18 cellular contexts compared by ENCODE assay signal in genomic region chr1:234289538-234290305, GRCh38.
DNase-seq lines count a peak whose midpoint lies in the region; ATAC-seq, FAIRE-seq and TF ChIP-seq lines count a peak whose summit lies in the region.
"Had no signal": no experiment of that assay in that cellular context is flagged by ENCODE, and none has a peak within 500 bp of the region (broad histone marks: within the 10 kb centered on the region; RNA-seq: fewer than 3 reads in every experiment).

No MANE protein-coding gene starts in this region.

- peaks cover 33% of the 10 kb centered on the region for H3K9me3 Mint-ChIP-seq in endodermal cell

- H3K27me3 Mint-ChIP-seq in endodermal cell (ENCODE audit: insufficient read depth), result no peaks in the 10 kb centered on the region

- WGBS in SK-N-SH (ENCODE audit: low lambda C conversion rate), result 73% methylated on average over 2 of the region's 2 CpGs
- WGBS in endodermal cell (ENCODE audit: insufficient coverage in 1 of 2, insufficient read length in 1 of 2), 2 experiments, result 79% methylated on average over 2 of the region's 2 CpGs; no CpG with 5 or more reads in 1 of the 2 experiments

- H4K20me1 ChIP-seq in SK-N-SH (ENCODE audit: insufficient read depth), result no peaks in the 10 kb centered on the region

- no peaks in the 10 kb centered on the region for H3K79me2 ChIP-seq in SK-N-SH (ENCODE audit: insufficient read depth)

- no peaks in the 10 kb centered on the region for H3K27me3 ChIP-seq in SK-N-SH (ENCODE audit: insufficient read depth)
- H3K27me3 ChIP-seq in endodermal cell (ENCODE audit: control insufficient read depth, insufficient read depth, low read length, poor library complexity, severe bottlenecking), result no peaks in the 10 kb centered on the region

- H3K36me3 ChIP-seq in SK-N-SH (replicated peaks in 1 of 2; ENCODE audit: control insufficient read depth in 1 of 2, insufficient read depth in 2 of 2, low read length in 1 of 2), result no peaks in the 10 kb centered on the region
- H3K36me3 ChIP-seq in endodermal cell (ENCODE audit: control insufficient read depth, insufficient read depth, low read length), result no peaks in the 10 kb centered on the region

- H3K9ac ChIP-seq in SK-N-SH (no peak overlapping the region), endodermal cell (ENCODE audit: extremely low read depth, low read length, poor library complexity, severe bottlenecking) (no peak overlapping the region)

- no peaks in the 10 kb centered on the region for H3K4me1 Mint-ChIP-seq in endodermal cell
- H3K4me1 Mint-ChIP-seq: CD4-positive, alpha-beta memory T cell had no signal

- peaks cover 33% of the 10 kb centered on the region for H3K36me3 Mint-ChIP-seq in endodermal cell (ENCODE audit: low read depth)

- H3K4me2 ChIP-seq in SK-N-SH, result no peak overlapping the region

- TF ChIP-seq EP300 in SK-N-SH (IDR thresholded peaks at IDR 0.05; ENCODE audit: borderline replicate concordance in 1 of 2, low read depth in 1 of 2, low read length in 1 of 2), result no peak

- TF ChIP-seq CTCF in SK-N-SH (IDR thresholded peaks at IDR 0.05), result no peak
- no peak for TF ChIP-seq CTCF in endodermal cell (conservative IDR thresholded peaks at IDR 0.05)

- H3K4me1 ChIP-seq in SK-N-SH (ENCODE audit: control insufficient read depth in 1 of 2, insufficient read depth in 2 of 2, low read depth in 1 of 2, low read length in 1 of 2), result no peaks in the 10 kb centered on the region
- H3K4me1 ChIP-seq in endodermal cell (ENCODE audit: control insufficient read depth, insufficient read depth, low read length), result no peaks in the 10 kb centered on the region

- no peak for TF ChIP-seq RAD21 in SK-N-SH (IDR thresholded peaks at IDR 0.05; ENCODE audit: low read length)

- H3K9me3 ChIP-seq in SK-N-SH (no peaks in the 10 kb centered on the region), endodermal cell (ENCODE audit: control insufficient read depth, low read length) (peaks cover 34% of the 10 kb centered on the region)

- H3K27ac Mint-ChIP-seq in endodermal cell, result no peak overlapping the region
- H3K27ac Mint-ChIP-seq: CD4-positive, alpha-beta memory T cell had no signal

- no peaks in the 10 kb centered on the region for H3F3A ChIP-seq in SK-N-SH (replicated peaks; ENCODE audit: insufficient read depth)

- no peak overlapping the region for H3K4me3 ChIP-seq in SK-N-SH (ENCODE audit: low read depth in 2 of 2, low read length in 1 of 2)
- H3K4me3 ChIP-seq in endodermal cell (ENCODE audit: low read length), result peak overlapping the region; percentile 21

- no peaks in the 10 kb centered on the region for H3K9me2 ChIP-seq in SK-N-SH

- CTCF ChIA-PET in SK-N-SH (lab: Yijun Ruan, JAX), result interaction anchor here (0.7 to 7.3 kb wide), 3 partner anchors 20 to 176 kb away, joined by 3 to 45 read pairs (median 3); no protein-coding TSS in a partner anchor

- H2AFZ ChIP-seq in SK-N-SH (ENCODE audit: low read depth), result no peak overlapping the region

- H3K4me3 Mint-ChIP-seq in endodermal cell, result no peak overlapping the region
- H3K4me3 Mint-ChIP-seq: CD4-positive, alpha-beta memory T cell had no signal

- DNase-seq in SK-N-SH (no peak), endodermal cell (no peak), globus pallidus (ENCODE audit: low spot score) (no peak)
- DNase-seq: ACHN; C1 segment of cervical spinal cord; Calu3; CD4-positive, alpha-beta memory T cell; COR-L47; DMS79 treated with DMSO at 0.1 percent for 48 hours; GF-D8; GOT3; H7; HCEC 1CT had no signal

- peak; percentile 50 for FAIRE-seq in TTC549 (lab: Jason Lieb, UNC)
- FAIRE-seq: A204.1 had no signal

- ATAC-seq in SK-N-SH treated with all-trans-retinoic acid at 6 μM for 48 hours, result no peak
- no peak for ATAC-seq in HG03097 (IDR thresholded peaks at IDR 0.05; ENCODE audit: low FRiP score, unreplicated experiment)

- H3K27ac ChIP-seq in SK-N-SH (ENCODE audit: low read depth in 2 of 2, low read length in 1 of 2), result no peak overlapping the region
- H3K27ac ChIP-seq in endodermal cell (ENCODE audit: low read depth, low read length), result no peak overlapping the region
- H3K27ac ChIP-seq: 22Rv1 had no signal

- POLR2A ChIA-PET in SK-N-SH (lab: Yijun Ruan, JAX), result no interaction called here

TF ChIP-seq in SK-N-SH treated with all-trans-retinoic acid at 6 μM for 48 hours, 23 proteins besides CTCF, POLR2A, EP300 and RAD21:
- TF ChIP-seq TSHZ2 (CRISPR knock-in tag; IDR thresholded peaks at IDR 0.05) (no peak), ZFP30 (CRISPR knock-in tag; IDR thresholded peaks at IDR 0.05) (peak; percentile 90)

TF ChIP-seq in SK-N-SH, 30 proteins besides CTCF, POLR2A, EP300 and RAD21:
- TF ChIP-seq ZBTB33 (IDR thresholded peaks at IDR 0.05; ENCODE audit: borderline replicate concordance, low read depth) (no peak), TAF1 (IDR thresholded peaks at IDR 0.05; ENCODE audit: borderline replicate concordance, low read depth, low read length) (no peak), USF2 (IDR thresholded peaks at IDR 0.05; ENCODE audit: borderline replicate concordance, low read depth, low read length) (no peak), ELF1 (IDR thresholded peaks at IDR 0.05) (no peak), TCF12 (IDR thresholded peaks at IDR 0.05) (no peak)
TF ChIP-seq in SK-N-SH: peak in this region for 0.
